Comparison of ENCODE assay signal across 8 cellular contexts in the genomic region with DNA sequence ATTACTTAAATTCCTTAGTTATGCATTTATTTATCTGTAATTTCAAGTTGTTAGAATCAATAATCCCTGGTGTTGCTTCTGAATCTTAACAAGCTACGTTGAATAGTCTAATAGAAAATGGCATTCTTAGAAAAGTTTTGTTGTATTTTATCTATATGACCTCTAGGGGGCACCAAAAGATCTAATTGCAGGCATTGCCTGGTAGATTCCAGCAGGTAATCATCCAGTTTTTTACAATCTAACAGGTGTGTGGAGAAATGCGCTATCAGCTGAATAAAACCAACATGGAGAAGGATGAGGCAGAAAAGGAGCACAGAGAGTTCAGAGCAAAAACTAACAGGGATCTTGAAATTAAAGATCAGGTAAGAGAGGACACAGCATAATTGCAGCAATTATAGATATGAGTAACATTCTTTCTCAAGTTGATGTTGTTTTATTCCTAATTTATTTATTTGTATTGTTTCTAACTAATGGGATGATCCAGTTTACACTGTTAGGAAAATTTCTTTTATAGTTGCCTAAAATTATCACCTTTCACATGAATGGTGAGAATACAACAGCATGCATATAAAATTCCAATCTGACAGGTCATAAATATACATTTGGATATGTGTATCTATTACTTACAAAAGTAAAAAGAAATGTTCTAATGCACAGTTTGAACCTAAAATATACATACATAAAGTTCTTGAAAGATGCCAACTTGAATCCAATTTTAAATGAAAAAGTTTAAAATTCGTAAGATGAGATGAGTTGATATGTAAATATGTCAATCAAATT.
DNase-seq lines count a peak whose midpoint lies in the region; ATAC-seq and TF ChIP-seq lines count a peak whose summit lies in the region.

No MANE protein-coding gene starts in this region.

- WGBS in GM23248 (ENCODE audit: low coverage in 1 of 2, low lambda C conversion rate in 2 of 2, missing lambda C conversion rate in 2 of 2), 2 experiments, result 42 to 44% methylated on average over 3 of the region's 3 CpGs

- H3K9me2 ChIP-seq in GM23248 (ENCODE audit: insufficient read depth), result no peaks in the 10 kb centered on the region

- H4K20me1 ChIP-seq in GM23248 (ENCODE audit: insufficient read depth), result no peaks in the 10 kb centered on the region

- H3K9ac ChIP-seq in GM23248, result no peak overlapping the region

- H3K27ac ChIP-seq in GM23248, result no peak overlapping the region

- ATAC-seq in SK-N-SH treated with all-trans-retinoic acid at 6 μM for 48 hours, result peak; percentile 82

- H3K27me3 ChIP-seq in GM23248 (replicated peaks; ENCODE audit: insufficient read depth), result no peaks in the 10 kb centered on the region

- no peaks in the 10 kb centered on the region for H3K9me3 ChIP-seq in GM23248 (ENCODE audit: low read depth)

- DNase-seq in DMS 273 (lab: John Stamatoyannopoulos, UW; ENCODE audit: unreplicated experiment) (peak; percentile 87), GM23248 (peak; percentile 65), NCI-H128 (lab: John Stamatoyannopoulos, UW; ENCODE audit: unreplicated experiment) (peak; percentile 68), fibroblast of the aortic adventitia (ENCODE audit: low read depth) (peak; percentile 58), putamen (ENCODE audit: low spot score) (peak; percentile 47)
- no peak for DNase-seq in stimulated activated CD4-positive, alpha-beta T cell treated with anti-CD3 and anti-CD28 coated beads, Interleukin-4, amount 100 ng/mL, for 4 hours
- no peak for DNase-seq in activated effector memory CD4-positive, alpha-beta T cell treated with anti-CD3 and anti-CD28 coated beads, Interleukin-2, amount 50 U/mL, for 16 hours

- H3K4me2 ChIP-seq in GM23248 (ENCODE audit: unreplicated experiment), result no peak overlapping the region

- 0 out of 2 replicates have a peak, but pooled peaks cover 4% of the 10 kb centered on the region for H3K4me1 ChIP-seq in GM23248 (ENCODE audit: insufficient read depth)

- no peaks in the 10 kb centered on the region for H3F3A ChIP-seq in GM23248 (ENCODE audit: insufficient read depth)

- TF ChIP-seq CTCF in fibroblast of the aortic adventitia (IDR thresholded peaks at IDR 0.05; ENCODE audit: insufficient read depth, low read length), result peak; percentile 61

- H2AFZ ChIP-seq in GM23248, result no peak overlapping the region

- H3K36me3 ChIP-seq in GM23248 (ENCODE audit: low read depth), result 0 out of 2 replicates have a peak, but pooled peaks cover 21% of the 10 kb centered on the region

- H3K79me2 ChIP-seq in GM23248 (ENCODE audit: insufficient read depth), result no peaks in the 10 kb centered on the region

- in situ Hi-C loops in GM23248 (cut with MboI), result loop anchor here (10.0 kb wide), 1 partner anchor 941 kb away; no protein-coding TSS in a partner anchor

- H3K4me3 ChIP-seq in GM23248 (no peak overlapping the region), fibroblast of the aortic adventitia (ENCODE audit: low read depth, low read length) (no peak overlapping the region)

TF ChIP-seq in SK-N-SH treated with all-trans-retinoic acid at 6 μM for 48 hours, 23 proteins besides CTCF, POLR2A, EP300 and RAD21:
- TF ChIP-seq, protein P1, sequence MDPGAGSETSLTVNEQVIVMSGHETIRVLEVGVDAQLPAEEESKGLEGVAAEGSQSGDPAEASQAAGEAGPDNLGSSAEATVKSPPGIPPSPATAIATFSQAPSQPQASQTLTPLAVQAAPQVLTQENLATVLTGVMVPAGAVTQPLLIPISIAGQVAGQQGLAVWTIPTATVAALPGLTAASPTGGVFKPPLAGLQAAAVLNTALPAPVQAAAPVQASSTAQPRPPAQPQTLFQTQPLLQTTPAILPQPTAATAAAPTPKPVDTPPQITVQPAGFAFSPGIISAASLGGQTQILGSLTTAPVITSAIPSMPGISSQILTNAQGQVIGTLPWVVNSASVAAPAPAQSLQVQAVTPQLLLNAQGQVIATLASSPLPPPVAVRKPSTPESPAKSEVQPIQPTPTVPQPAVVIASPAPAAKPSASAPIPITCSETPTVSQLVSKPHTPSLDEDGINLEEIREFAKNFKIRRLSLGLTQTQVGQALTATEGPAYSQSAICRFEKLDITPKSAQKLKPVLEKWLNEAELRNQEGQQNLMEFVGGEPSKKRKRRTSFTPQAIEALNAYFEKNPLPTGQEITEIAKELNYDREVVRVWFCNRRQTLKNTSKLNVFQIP (CRISPR knock-in tag; IDR thresholded peaks at IDR 0.05; ENCODE audit: borderline replicate concordance, low read depth), result no peak
- TF ChIP-seq BACH2 (CRISPR knock-in tag; IDR thresholded peaks at IDR 0.05; ENCODE audit: borderline replicate concordance) (no peak), ZFP3 (CRISPR knock-in tag; IDR thresholded peaks at IDR 0.05) (no peak), ARNTL (CRISPR knock-in tag; IDR thresholded peaks at IDR 0.05; ENCODE audit: borderline replicate concordance, low read depth) (no peak), ZFP30 (CRISPR knock-in tag; IDR thresholded peaks at IDR 0.05) (no peak), PPARA (CRISPR knock-in tag; IDR thresholded peaks at IDR 0.05; ENCODE audit: borderline replicate concordance) (no peak), ISL1 (CRISPR knock-in tag; IDR thresholded peaks at IDR 0.05) (no peak)
- TF ChIP-seq, protein P2, sequence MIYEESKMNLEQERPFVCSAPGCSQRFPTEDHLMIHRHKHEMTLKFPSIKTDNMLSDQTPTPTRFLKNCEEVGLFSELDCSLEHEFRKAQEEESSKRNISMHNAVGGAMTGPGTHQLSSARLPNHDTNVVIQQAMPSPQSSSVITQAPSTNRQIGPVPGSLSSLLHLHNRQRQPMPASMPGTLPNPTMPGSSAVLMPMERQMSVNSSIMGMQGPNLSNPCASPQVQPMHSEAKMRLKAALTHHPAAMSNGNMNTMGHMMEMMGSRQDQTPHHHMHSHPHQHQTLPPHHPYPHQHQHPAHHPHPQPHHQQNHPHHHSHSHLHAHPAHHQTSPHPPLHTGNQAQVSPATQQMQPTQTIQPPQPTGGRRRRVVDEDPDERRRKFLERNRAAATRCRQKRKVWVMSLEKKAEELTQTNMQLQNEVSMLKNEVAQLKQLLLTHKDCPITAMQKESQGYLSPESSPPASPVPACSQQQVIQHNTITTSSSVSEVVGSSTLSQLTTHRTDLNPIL (CRISPR knock-in tag; IDR thresholded peaks at IDR 0.05; ENCODE audit: low read depth), result no peak
- TF ChIP-seq, protein P3, sequence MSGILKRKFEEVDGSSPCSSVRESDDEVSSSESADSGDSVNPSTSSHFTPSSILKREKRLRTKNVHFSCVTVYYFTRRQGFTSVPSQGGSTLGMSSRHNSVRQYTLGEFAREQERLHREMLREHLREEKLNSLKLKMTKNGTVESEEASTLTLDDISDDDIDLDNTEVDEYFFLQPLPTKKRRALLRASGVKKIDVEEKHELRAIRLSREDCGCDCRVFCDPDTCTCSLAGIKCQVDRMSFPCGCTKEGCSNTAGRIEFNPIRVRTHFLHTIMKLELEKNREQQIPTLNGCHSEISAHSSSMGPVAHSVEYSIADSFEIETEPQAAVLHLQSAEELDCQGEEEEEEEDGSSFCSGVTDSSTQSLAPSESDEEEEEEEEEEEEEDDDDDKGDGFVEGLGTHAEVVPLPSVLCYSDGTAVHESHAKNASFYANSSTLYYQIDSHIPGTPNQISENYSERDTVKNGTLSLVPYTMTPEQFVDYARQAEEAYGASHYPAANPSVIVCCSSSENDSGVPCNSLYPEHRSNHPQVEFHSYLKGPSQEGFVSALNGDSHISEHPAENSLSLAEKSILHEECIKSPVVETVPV (CRISPR knock-in tag; IDR thresholded peaks at IDR 0.05), result no peak
- TF ChIP-seq, protein P4, sequence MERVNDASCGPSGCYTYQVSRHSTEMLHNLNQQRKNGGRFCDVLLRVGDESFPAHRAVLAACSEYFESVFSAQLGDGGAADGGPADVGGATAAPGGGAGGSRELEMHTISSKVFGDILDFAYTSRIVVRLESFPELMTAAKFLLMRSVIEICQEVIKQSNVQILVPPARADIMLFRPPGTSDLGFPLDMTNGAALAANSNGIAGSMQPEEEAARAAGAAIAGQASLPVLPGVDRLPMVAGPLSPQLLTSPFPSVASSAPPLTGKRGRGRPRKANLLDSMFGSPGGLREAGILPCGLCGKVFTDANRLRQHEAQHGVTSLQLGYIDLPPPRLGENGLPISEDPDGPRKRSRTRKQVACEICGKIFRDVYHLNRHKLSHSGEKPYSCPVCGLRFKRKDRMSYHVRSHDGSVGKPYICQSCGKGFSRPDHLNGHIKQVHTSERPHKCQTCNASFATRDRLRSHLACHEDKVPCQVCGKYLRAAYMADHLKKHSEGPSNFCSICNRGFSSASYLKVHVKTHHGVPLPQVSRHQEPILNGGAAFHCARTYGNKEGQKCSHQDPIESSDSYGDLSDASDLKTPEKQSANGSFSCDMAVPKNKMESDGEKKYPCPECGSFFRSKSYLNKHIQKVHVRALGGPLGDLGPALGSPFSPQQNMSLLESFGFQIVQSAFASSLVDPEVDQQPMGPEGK (CRISPR knock-in tag; IDR thresholded peaks at IDR 0.05; ENCODE audit: borderline replicate concordance), result no peak
- TF ChIP-seq, protein P5, sequence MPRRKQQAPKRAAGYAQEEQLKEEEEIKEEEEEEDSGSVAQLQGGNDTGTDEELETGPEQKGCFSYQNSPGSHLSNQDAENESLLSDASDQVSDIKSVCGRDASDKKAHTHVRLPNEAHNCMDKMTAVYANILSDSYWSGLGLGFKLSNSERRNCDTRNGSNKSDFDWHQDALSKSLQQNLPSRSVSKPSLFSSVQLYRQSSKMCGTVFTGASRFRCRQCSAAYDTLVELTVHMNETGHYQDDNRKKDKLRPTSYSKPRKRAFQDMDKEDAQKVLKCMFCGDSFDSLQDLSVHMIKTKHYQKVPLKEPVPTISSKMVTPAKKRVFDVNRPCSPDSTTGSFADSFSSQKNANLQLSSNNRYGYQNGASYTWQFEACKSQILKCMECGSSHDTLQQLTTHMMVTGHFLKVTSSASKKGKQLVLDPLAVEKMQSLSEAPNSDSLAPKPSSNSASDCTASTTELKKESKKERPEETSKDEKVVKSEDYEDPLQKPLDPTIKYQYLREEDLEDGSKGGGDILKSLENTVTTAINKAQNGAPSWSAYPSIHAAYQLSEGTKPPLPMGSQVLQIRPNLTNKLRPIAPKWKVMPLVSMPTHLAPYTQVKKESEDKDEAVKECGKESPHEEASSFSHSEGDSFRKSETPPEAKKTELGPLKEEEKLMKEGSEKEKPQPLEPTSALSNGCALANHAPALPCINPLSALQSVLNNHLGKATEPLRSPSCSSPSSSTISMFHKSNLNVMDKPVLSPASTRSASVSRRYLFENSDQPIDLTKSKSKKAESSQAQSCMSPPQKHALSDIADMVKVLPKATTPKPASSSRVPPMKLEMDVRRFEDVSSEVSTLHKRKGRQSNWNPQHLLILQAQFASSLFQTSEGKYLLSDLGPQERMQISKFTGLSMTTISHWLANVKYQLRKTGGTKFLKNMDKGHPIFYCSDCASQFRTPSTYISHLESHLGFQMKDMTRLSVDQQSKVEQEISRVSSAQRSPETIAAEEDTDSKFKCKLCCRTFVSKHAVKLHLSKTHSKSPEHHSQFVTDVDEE (CRISPR knock-in tag; IDR thresholded peaks at IDR 0.05), result no peak

Comparison
In these comparisons a context has a peak if more than half of its experiments do, and no peak if none do; other contexts are left out.
1. DNase-seq: peak in DMS 273 (single experiment), GM23248 (single experiment), NCI-H128 (single experiment), fibroblast of the aortic adventitia (single experiment) and putamen (single experiment); none in stimulated activated CD4-positive, alpha-beta T cell treated with anti-CD3 and anti-CD28 coated beads, Interleukin-4, amount 100 ng/mL, for 4 hours (0 of 2) and activated effector memory CD4-positive, alpha-beta T cell treated with anti-CD3 and anti-CD28 coated beads, Interleukin-2, amount 50 U/mL, for 16 hours (single experiment).